29 cellular contexts compared by ENCODE assay signal in the genomic region with DNA sequence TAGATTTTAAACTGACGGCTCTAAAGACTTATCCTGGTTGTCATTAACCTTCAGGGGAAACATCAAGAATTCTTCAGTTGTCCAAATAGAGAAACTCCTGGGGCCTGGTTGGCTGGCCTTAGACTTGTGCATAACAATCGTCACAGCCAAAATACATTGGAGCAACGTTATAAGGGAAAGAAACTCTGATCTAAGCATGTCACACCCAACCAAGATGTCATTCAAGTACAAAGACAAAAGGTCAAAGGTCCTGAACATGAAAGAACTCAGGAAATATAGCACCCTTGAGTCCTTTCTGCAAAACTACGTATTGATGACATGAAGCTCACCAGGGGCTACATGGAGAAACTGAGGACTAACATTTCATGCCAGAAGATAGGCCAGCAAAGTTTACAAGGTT. TPM values are rescaled to one million over a fixed set of nuclear protein-coding genes. Genes with fewer than 3 reads are reported as not detected.
"Had no signal": no experiment of that assay in that cellular context is flagged by ENCODE, and none has a peak within 500 bp of the region (broad histone marks: within the 10 kb centered on the region; RNA-seq: fewer than 3 reads in every experiment).

No MANE protein-coding gene starts in this region.

- H3K9me3 Mint-ChIP-seq: activated B cell treated with CpG ODN at 0.5 μM for 24 hours; activated CD8-positive, alpha-beta T cell treated with anti-CD3 and anti-CD28 coated beads for 36 hours; activated naive CD4-positive, alpha-beta T cell treated with anti-CD3 and anti-CD28 coated beads, Interleukin-2, amount 10 ng/mL, durations not matched to agents 7 days and 5 days; activated naive CD4-positive, alpha-beta T cell treated with anti-CD3 and anti-CD28 coated beads, Interleukin-2, amount 50 U/mL, for 72 hours; activated naive CD8-positive, alpha-beta T cell treated with anti-CD3 and anti-CD28 coated beads, Interleukin-2, amount 10 ng/mL, durations not matched to agents 7 days and 5 days; brain; central memory CD8-positive, alpha-beta T cell; dendritic cell treated with granulocyte-macrophage colony-stimulating factor and Interleukin-4, amounts not matched to agents 40 ng/mL and 50 ng/mL, for 4 days; endodermal cell; T-cell; T-helper 1 cell treated with Interleukin-12 subunit alpha and Interleukin-12 subunit beta and Interleukin-4 antibody, amounts not matched to agents 30 μg/mL and 1 μg/mL, for 36 hours had no signal

- H3K27ac Mint-ChIP-seq: activated B cell treated with CpG ODN at 0.5 μM for 24 hours; activated CD8-positive, alpha-beta T cell treated with anti-CD3 and anti-CD28 coated beads for 36 hours; activated naive CD4-positive, alpha-beta T cell treated with anti-CD3 and anti-CD28 coated beads, Interleukin-2, amount 10 ng/mL, durations not matched to agents 7 days and 5 days; activated naive CD4-positive, alpha-beta T cell treated with anti-CD3 and anti-CD28 coated beads, Interleukin-2, amount 50 U/mL, for 72 hours; activated naive CD8-positive, alpha-beta T cell treated with anti-CD3 and anti-CD28 coated beads, Interleukin-2, amount 10 ng/mL, durations not matched to agents 7 days and 5 days; dendritic cell treated with granulocyte-macrophage colony-stimulating factor and Interleukin-4, amounts not matched to agents 40 ng/mL and 50 ng/mL, for 4 days; endodermal cell; T-cell; T-helper 1 cell treated with Interleukin-12 subunit alpha and Interleukin-12 subunit beta and Interleukin-4 antibody, amounts not matched to agents 30 μg/mL and 1 μg/mL, for 36 hours had no signal

- H3K36me3 Mint-ChIP-seq: activated naive CD4-positive, alpha-beta T cell treated with anti-CD3 and anti-CD28 coated beads, Interleukin-2, amount 10 ng/mL, durations not matched to agents 7 days and 5 days; activated naive CD4-positive, alpha-beta T cell treated with anti-CD3 and anti-CD28 coated beads, Interleukin-2, amount 50 U/mL, for 72 hours; activated naive CD8-positive, alpha-beta T cell treated with anti-CD3 and anti-CD28 coated beads, Interleukin-2, amount 10 ng/mL, durations not matched to agents 7 days and 5 days; brain; T-cell had no signal

- ATAC-seq: activated CD4-positive, CD25-positive, alpha-beta regulatory T cell treated with anti-CD3 and anti-CD28 coated beads, Interleukin-2, amount 50 U/mL, for 24 hours; activated CD8-positive, alpha-beta T cell treated with anti-CD3 and anti-CD28 coated beads for 36 hours; activated naive CD4-positive, alpha-beta T cell treated with anti-CD3 and anti-CD28 coated beads, Interleukin-2, amount 50 U/mL, for 72 hours; esophagus mucosa; T-cell had no signal

- H3K4me3 Mint-ChIP-seq: activated B cell treated with CpG ODN at 0.5 μM for 24 hours; activated CD8-positive, alpha-beta T cell treated with anti-CD3 and anti-CD28 coated beads for 36 hours; activated naive CD4-positive, alpha-beta T cell treated with anti-CD3 and anti-CD28 coated beads, Interleukin-2, amount 10 ng/mL, durations not matched to agents 7 days and 5 days; activated naive CD8-positive, alpha-beta T cell treated with anti-CD3 and anti-CD28 coated beads, Interleukin-2, amount 10 ng/mL, durations not matched to agents 7 days and 5 days; brain; central memory CD8-positive, alpha-beta T cell; dendritic cell treated with granulocyte-macrophage colony-stimulating factor and Interleukin-4, amounts not matched to agents 40 ng/mL and 50 ng/mL, for 4 days; endodermal cell; T-cell; T-helper 1 cell treated with Interleukin-12 subunit alpha and Interleukin-12 subunit beta and Interleukin-4 antibody, amounts not matched to agents 30 μg/mL and 1 μg/mL, for 36 hours had no signal

- H3K4me1 Mint-ChIP-seq: activated B cell treated with CpG ODN at 0.5 μM for 24 hours; activated naive CD4-positive, alpha-beta T cell treated with anti-CD3 and anti-CD28 coated beads, Interleukin-2, amount 10 ng/mL, durations not matched to agents 7 days and 5 days; activated naive CD8-positive, alpha-beta T cell treated with anti-CD3 and anti-CD28 coated beads, Interleukin-2, amount 10 ng/mL, durations not matched to agents 7 days and 5 days; central memory CD8-positive, alpha-beta T cell; endodermal cell; T-cell had no signal

- DNase-seq: activated B cell treated with CpG ODN at 0.5 μM for 24 hours; activated CD4-positive, alpha-beta T cell treated with anti-CD3 and anti-CD28 coated beads for 48 hours; activated CD4-positive, alpha-beta T cell treated with anti-CD3 and anti-CD28 coated beads, Interleukin-2, amount 50 U/mL, for 1 hour; activated CD4-positive, alpha-beta T cell treated with anti-CD3 and anti-CD28 coated beads, Interleukin-2, amount 50 U/mL, for 48 hours; activated CD8-positive, alpha-beta memory T cell treated with anti-CD3 and anti-CD28 coated beads for 24 hours; activated CD8-positive, alpha-beta T cell treated with anti-CD3 and anti-CD28 coated beads for 36 hours; activated gamma-delta T cell; activated naive CD4-positive, alpha-beta T cell; activated naive CD4-positive, alpha-beta T cell treated with anti-CD3 and anti-CD28 coated beads, Interleukin-2, amount 10 ng/mL, durations not matched to agents 7 days and 5 days; activated naive CD8-positive, alpha-beta T cell treated with anti-CD3 and anti-CD28 coated beads, Interleukin-2, amount 10 ng/mL, durations not matched to agents 7 days and 5 days; activated T-cell treated with anti-CD3 and anti-CD28 coated beads, Interleukin-2, amount 50 U/mL, for 1 hour; activated T-cell treated with anti-CD3 and anti-CD28 coated beads, Interleukin-2, amount 50 U/mL, for 48 hours; dorsolateral prefrontal cortex; effector memory CD4-positive, alpha-beta T cell; endodermal cell; foreskin fibroblast; SW 1271; T-cell; T1000; WERI-Rb-1 had no signal

RNA-seq across cellular contexts. Expression of gene APCDD1, which starts 23.7 kb away (rescaled TPM):
- total RNA-seq: activated CD8-positive, alpha-beta T cell treated with anti-CD3 and anti-CD28 coated beads for 36 hours; activated naive CD4-positive, alpha-beta T cell treated with anti-CD3 and anti-CD28 coated beads, Interleukin-2, amount 50 U/mL, for 72 hours; activated naive CD8-positive, alpha-beta T cell treated with anti-CD3 and anti-CD28 coated beads, Interleukin-2, amount 10 ng/mL, durations not matched to agents 7 days and 5 days; epithelial cell of proximal tubule; T-helper 2 cell treated with Interferon-gamma antibody and Interleukin-4, amounts not matched to agents 100 ng/mL and 5 ng/mL, for 36 hours had no signal
